In genomic region chr13:40485611-40486517, GRCh38 we compare ENCODE assay signal across 10 cellular contexts.
DNase-seq lines count a peak whose midpoint lies in the region; ATAC-seq and TF ChIP-seq lines count a peak whose summit lies in the region.
"Had no signal": no experiment of that assay in that cellular context is flagged by ENCODE, and none has a peak within 500 bp of the region (broad histone marks: within the 10 kb centered on the region; RNA-seq: fewer than 3 reads in every experiment).

No MANE protein-coding gene starts in this region.

- TF ChIP-seq CTCF in GM23338 (conservative IDR thresholded peaks at IDR 0.05; ENCODE audit: low read depth in 2 of 2): no peak

- H3K4me3 Mint-ChIP-seq in GM23338: no peak overlapping the region
- peak overlapping the region; percentile 54 for H3K4me3 Mint-ChIP-seq in activated CD4-positive, alpha-beta T cell treated with anti-CD3 and anti-CD28 coated beads, Interleukin-2, amount 10 ng/mL, durations not matched to agents 7 days and 5 days
- H3K4me3 Mint-ChIP-seq in stimulated activated naive B cell treated with anti-CD40 and anti-IgM and Interleukin-4, amounts not matched to agents 10 μg/mL and 1 μg/mL and 100 μg/mL, for 72 hours: peak overlapping the region; percentile 52 to 68

- H3K27ac ChIP-seq in GM23338 (ENCODE audit: low read depth): no peak overlapping the region

- H3K27me3 Mint-ChIP-seq in GM23338 (ENCODE audit: insufficient read depth, low read depth, poor library complexity): peaks cover 14% of the 10 kb centered on the region
- no peaks in the 10 kb centered on the region for H3K27me3 Mint-ChIP-seq in activated CD4-positive, alpha-beta T cell treated with anti-CD3 and anti-CD28 coated beads, Interleukin-2, amount 10 ng/mL, durations not matched to agents 7 days and 5 days
- no peaks in the 10 kb centered on the region for H3K27me3 Mint-ChIP-seq in stimulated activated naive B cell treated with anti-CD40 and anti-IgM and Interleukin-4, amounts not matched to agents 10 μg/mL and 1 μg/mL and 100 μg/mL, for 72 hours

- H3K4me1 ChIP-seq in GM23338 (ENCODE audit: insufficient read depth): peaks cover 17% of the 10 kb centered on the region

- H3F3A ChIP-seq in GM23338 (replicated peaks; ENCODE audit: low read depth): no peaks in the 10 kb centered on the region

- peaks cover 41% of the 10 kb centered on the region for H3K4me1 Mint-ChIP-seq in GM23338
- H3K4me1 Mint-ChIP-seq in activated CD4-positive, alpha-beta T cell treated with anti-CD3 and anti-CD28 coated beads, Interleukin-2, amount 10 ng/mL, durations not matched to agents 7 days and 5 days: peaks cover 82% of the 10 kb centered on the region
- peaks cover 43 to 56% of the 10 kb centered on the region in 2 donors for H3K4me1 Mint-ChIP-seq in stimulated activated naive B cell treated with anti-CD40 and anti-IgM and Interleukin-4, amounts not matched to agents 10 μg/mL and 1 μg/mL and 100 μg/mL, for 72 hours

- POLR2A ChIA-PET in activated CD4-positive, alpha-beta T cell treated with anti-CD3 and anti-CD28 coated beads, Interleukin-2, amount 10 ng/mL, durations not matched to agents 7 days and 5 days (lab: Charles Lee): interaction anchor here (0.6 to 0.7 kb wide), 2 partner anchors 63 to 178 kb away, joined by 4 read pairs; no protein-coding TSS in a partner anchor

- no peak overlapping the region for H3K4me3 ChIP-seq in GM23338

- H3K27ac Mint-ChIP-seq in GM23338: peak overlapping the region; percentile 28; the same call in 1 of the 2 replicates
- peak overlapping the region; percentile 98 for H3K27ac Mint-ChIP-seq in activated CD4-positive, alpha-beta T cell treated with anti-CD3 and anti-CD28 coated beads, Interleukin-2, amount 10 ng/mL, durations not matched to agents 7 days and 5 days
- peak overlapping the region; percentile 88 for H3K27ac Mint-ChIP-seq in stimulated activated naive B cell treated with anti-CD40 and anti-IgM and Interleukin-4, amounts not matched to agents 10 μg/mL and 1 μg/mL and 100 μg/mL, for 72 hours

- H3K9me2 ChIP-seq in GM23338 (ENCODE audit: insufficient read depth): 0 out of 2 replicates have a peak, but pooled peaks cover 3% of the 10 kb centered on the region

- peak overlapping the region; percentile 17; the same call in 1 of the 2 replicates for H3K4me2 ChIP-seq in GM23338

- no peak for DNase-seq in GM23338 (ENCODE audit: low spot score)
- DNase-seq in activated CD4-positive, alpha-beta T cell treated with anti-CD3 and anti-CD28 coated beads, Interleukin-2, amount 10 ng/mL, durations not matched to agents 7 days and 5 days: peak; percentile 86
- DNase-seq in epidermal melanocyte (ENCODE audit: insufficient read length, low spot score): peak; percentile 63
- peak; percentile 35 for DNase-seq in stimulated activated naive B cell treated with anti-CD40 and anti-IgM and Interleukin-4, amounts not matched to agents 10 μg/mL and 1 μg/mL and 100 μg/mL, for 72 hours
- no peak for DNase-seq in NCI-H2196 (lab: John Stamatoyannopoulos, UW; ENCODE audit: unreplicated experiment)
- no peak for DNase-seq in ecto neural progenitor cell (ENCODE audit: low spot score)
- DNase-seq: aorta, NCI-H146 had no signal

- CTCF ChIA-PET in activated CD4-positive, alpha-beta T cell treated with anti-CD3 and anti-CD28 coated beads, Interleukin-2, amount 10 ng/mL, durations not matched to agents 7 days and 5 days (lab: Charles Lee): interaction anchor here (1.2 to 2.9 kb wide), 3 partner anchors 11 to 23 kb away, joined by 3 to 10 read pairs (median 4); no protein-coding TSS in a partner anchor

- no peaks in the 10 kb centered on the region for H3K36me3 ChIP-seq in GM23338 (ENCODE audit: insufficient read depth)

- no peaks in the 10 kb centered on the region for H4K20me1 ChIP-seq in GM23338 (replicated peaks; ENCODE audit: insufficient read depth)

- ATAC-seq in GM23338 (peak; percentile 69), GM21526 (IDR thresholded peaks at IDR 0.05; ENCODE audit: low FRiP score, unreplicated experiment) (no peak), GM21367 (IDR thresholded peaks at IDR 0.05; ENCODE audit: unreplicated experiment) (no peak)
- peak; percentile 82 to 87 for ATAC-seq in stimulated activated naive B cell treated with anti-CD40 and anti-IgM and Interleukin-4, amounts not matched to agents 10 μg/mL and 1 μg/mL and 100 μg/mL, for 72 hours (replicated peaks)

- H2AFZ ChIP-seq in GM23338: no peak overlapping the region

- no peaks in the 10 kb centered on the region for H3K79me2 ChIP-seq in GM23338 (replicated peaks; ENCODE audit: insufficient read depth)

- no peaks in the 10 kb centered on the region; the same call in 2 of the 3 replicates for H3K9me3 Mint-ChIP-seq in GM23338
- peaks cover 13% of the 10 kb centered on the region for H3K9me3 Mint-ChIP-seq in activated CD4-positive, alpha-beta T cell treated with anti-CD3 and anti-CD28 coated beads, Interleukin-2, amount 10 ng/mL, durations not matched to agents 7 days and 5 days
- H3K9me3 Mint-ChIP-seq in stimulated activated naive B cell treated with anti-CD40 and anti-IgM and Interleukin-4, amounts not matched to agents 10 μg/mL and 1 μg/mL and 100 μg/mL, for 72 hours: peaks cover 0 to 4% of the 10 kb centered on the region in 2 donors

- no peaks in the 10 kb centered on the region for H3K27me3 ChIP-seq in GM23338 (ENCODE audit: insufficient read depth)

- H3K36me3 Mint-ChIP-seq in GM23338 (ENCODE audit: low read depth): no peaks in the 10 kb centered on the region; the same call in 2 of the 3 replicates
- H3K36me3 Mint-ChIP-seq in activated CD4-positive, alpha-beta T cell treated with anti-CD3 and anti-CD28 coated beads, Interleukin-2, amount 10 ng/mL, durations not matched to agents 7 days and 5 days (ENCODE audit: low read depth): peaks cover 16% of the 10 kb centered on the region
- H3K36me3 Mint-ChIP-seq in stimulated activated naive B cell treated with anti-CD40 and anti-IgM and Interleukin-4, amounts not matched to agents 10 μg/mL and 1 μg/mL and 100 μg/mL, for 72 hours: peaks cover 0 to 5% of the 10 kb centered on the region in 2 donors

TF ChIP-seq in GM23338, 12 proteins besides CTCF, POLR2A, EP300 and RAD21 (continues in another document):
- TF ChIP-seq NANOG (IDR thresholded peaks at IDR 0.05; ENCODE audit: borderline replicate concordance): no peak
- no peak for TF ChIP-seq REST (IDR thresholded peaks at IDR 0.05; ENCODE audit: unreplicated experiment)
- TF ChIP-seq ZNF331 (CRISPR knock-in tag; IDR thresholded peaks at IDR 0.05; ENCODE audit: low read depth): no peak
- TF ChIP-seq, protein P1, sequence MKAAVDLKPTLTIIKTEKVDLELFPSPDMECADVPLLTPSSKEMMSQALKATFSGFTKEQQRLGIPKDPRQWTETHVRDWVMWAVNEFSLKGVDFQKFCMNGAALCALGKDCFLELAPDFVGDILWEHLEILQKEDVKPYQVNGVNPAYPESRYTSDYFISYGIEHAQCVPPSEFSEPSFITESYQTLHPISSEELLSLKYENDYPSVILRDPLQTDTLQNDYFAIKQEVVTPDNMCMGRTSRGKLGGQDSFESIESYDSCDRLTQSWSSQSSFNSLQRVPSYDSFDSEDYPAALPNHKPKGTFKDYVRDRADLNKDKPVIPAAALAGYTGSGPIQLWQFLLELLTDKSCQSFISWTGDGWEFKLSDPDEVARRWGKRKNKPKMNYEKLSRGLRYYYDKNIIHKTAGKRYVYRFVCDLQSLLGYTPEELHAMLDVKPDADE (IDR thresholded peaks at IDR 0.05): no peak
- TF ChIP-seq EZH2 (IDR thresholded peaks at IDR 0.05; ENCODE audit: low read depth, unreplicated experiment): no peak
- no peak for TF ChIP-seq ZNF114 (CRISPR knock-in tag; IDR thresholded peaks at IDR 0.05)
- no peak for TF ChIP-seq STAT1 (IDR thresholded peaks at IDR 0.05; ENCODE audit: unreplicated experiment)
- no peak for TF ChIP-seq EZH2phosphoT487 (IDR thresholded peaks at IDR 0.05; ENCODE audit: unreplicated experiment)
- no peak for TF ChIP-seq POLR2AphosphoS5 (IDR thresholded peaks at IDR 0.05; ENCODE audit: low read depth)

Comparison
In these comparisons a context has a peak if more than half of its experiments do, and no peak if none do; other contexts are left out.
1. ATAC-seq: peak in GM23338 (single experiment) and stimulated activated naive B cell treated with anti-CD40 and anti-IgM and Interleukin-4, amounts not matched to agents 10 μg/mL and 1 μg/mL and 100 μg/mL, for 72 hours (2 of 2); none in GM21526 (single experiment) and GM21367 (single experiment).
2. DNase-seq: peak in activated CD4-positive, alpha-beta T cell treated with anti-CD3 and anti-CD28 coated beads, Interleukin-2, amount 10 ng/mL, durations not matched to agents 7 days and 5 days (single experiment), epidermal melanocyte (single experiment) and stimulated activated naive B cell treated with anti-CD40 and anti-IgM and Interleukin-4, amounts not matched to agents 10 μg/mL and 1 μg/mL and 100 μg/mL, for 72 hours (single experiment); none in GM23338 (single experiment), NCI-H2196 (single experiment) and ecto neural progenitor cell (single experiment).
3. H3K27ac Mint-ChIP-seq: peak in every context shown above with its lines; median percentile 98 in activated CD4-positive, alpha-beta T cell treated with anti-CD3 and anti-CD28 coated beads, Interleukin-2, amount 10 ng/mL, durations not matched to agents 7 days and 5 days; 88 in stimulated activated naive B cell treated with anti-CD40 and anti-IgM and Interleukin-4, amounts not matched to agents 10 μg/mL and 1 μg/mL and 100 μg/mL, for 72 hours; 28 in GM23338.